8 cellular contexts compared by ENCODE assay signal in genomic region chr17:81928497-81929252, GRCh38. TPM values are rescaled to one million over a fixed set of nuclear protein-coding genes. Genes with fewer than 3 reads are reported as not detected.
DNase-seq lines count a peak whose midpoint lies in the region; ATAC-seq, FAIRE-seq and TF ChIP-seq lines count a peak whose summit lies in the region.

No MANE protein-coding gene starts in this region.

- no peak for TF ChIP-seq EP300 in esophagus muscularis mucosa (IDR thresholded peaks at IDR 0.05)

- no peak for TF ChIP-seq CTCF in esophagus muscularis mucosa (IDR thresholded peaks at IDR 0.05)

- H3K4me3 ChIP-seq in esophagus muscularis mucosa (peak overlapping the region; percentile 80 to 99 (median 84)), rectal smooth muscle tissue (ENCODE audit: low read length) (peak overlapping the region; percentile 71)

- peaks cover 37 to 46% (median 43%) of the 10 kb centered on the region in 4 donors for H3K4me1 ChIP-seq in esophagus muscularis mucosa
- peaks cover 15% of the 10 kb centered on the region for H3K4me1 ChIP-seq in rectal smooth muscle tissue (ENCODE audit: control insufficient read depth, insufficient read depth, low read length)

- ATAC-seq in HG03442 (IDR thresholded peaks at IDR 0.05; ENCODE audit: unreplicated experiment) (no peak), GM19035 (IDR thresholded peaks at IDR 0.05; ENCODE audit: unreplicated experiment) (no peak)

- FAIRE-seq in GM12891 (lab: Jason Lieb, UNC): peak; percentile 69

- H3K36me3 ChIP-seq in esophagus muscularis mucosa (no peaks in the 10 kb centered on the region), rectal smooth muscle tissue (ENCODE audit: control insufficient read depth, insufficient read depth, low read length) (no peaks in the 10 kb centered on the region)

- H3K27ac ChIP-seq in esophagus muscularis mucosa (replicated peaks in 1 of 4) (peak overlapping the region; percentile 91 to 98 (median 95)), rectal smooth muscle tissue (ENCODE audit: low read depth, low read length) (no peak overlapping the region)

- 46% methylated on average over 44 of the region's 47 CpGs for WGBS in esophagus muscularis mucosa

- H3K27me3 ChIP-seq in esophagus muscularis mucosa (peaks cover 0 to 19% (median 1%) of the 10 kb centered on the region in 4 donors), rectal smooth muscle tissue (ENCODE audit: control insufficient read depth, insufficient read depth, low read length) (peaks cover 5% of the 10 kb centered on the region)

- DNase-seq in GM12891 (ENCODE audit: insufficient read length, low spot score) (no peak), esophagus muscularis mucosa (ENCODE audit: extremely low spot score) (no peak), NCI-H2107 treated with DMSO at 0.1 percent for 48 hours (lab: John Stamatoyannopoulos, UW; ENCODE audit: unreplicated experiment) (no peak), activated gamma-delta T cell (lab: John Stamatoyannopoulos, UW) (no peak)

- intact Hi-C loops in esophagus muscularis mucosa (cut with DNase I): no loop called here

- TF ChIP-seq POLR2A in GM12891 (IDR thresholded peaks at IDR 0.05; ENCODE audit: low read depth, low read length): no peak
- no peak for TF ChIP-seq POLR2A in esophagus muscularis mucosa (IDR thresholded peaks at IDR 0.05; ENCODE audit: low read depth)

- H3K9ac ChIP-seq in rectal smooth muscle tissue (ENCODE audit: low read length): no peak overlapping the region

- H3K9me3 ChIP-seq in esophagus muscularis mucosa: no peaks in the 10 kb centered on the region

TF ChIP-seq in GM12891, 5 proteins besides CTCF, POLR2A, EP300 and RAD21:
- no peak for TF ChIP-seq POLR2AphosphoS5 (IDR thresholded peaks at IDR 0.05; ENCODE audit: low read depth, low read length)
- no peak for TF ChIP-seq SPI1 (IDR thresholded peaks at IDR 0.05; ENCODE audit: low read depth, low read length)
- TF ChIP-seq POU2F2 (IDR thresholded peaks at IDR 0.05; ENCODE audit: low read depth, low read length): no peak
- no peak for TF ChIP-seq TAF1 (IDR thresholded peaks at IDR 0.05; ENCODE audit: low read depth, low read length)
- TF ChIP-seq PAX5 (IDR thresholded peaks at IDR 0.05; ENCODE audit: insufficient read depth, low read length, severe bottlenecking): no peak

TF ChIP-seq in PFSK-1, 5 proteins besides CTCF, POLR2A, EP300 and RAD21:
- TF ChIP-seq FOXP2 (optimal IDR thresholded peaks at IDR 0.05; ENCODE audit: borderline replicate concordance, extremely low read depth, extremely low read length, insufficient read depth) (no peak), TAF1 (IDR thresholded peaks at IDR 0.05; ENCODE audit: borderline replicate concordance, insufficient read depth, low read length) (no peak; the same call in 1 of the 2 replicates), REST (IDR thresholded peaks at IDR 0.05; ENCODE audit: insufficient read depth in 1 of 2, low read depth in 2 of 2, low read length in 2 of 2) (peak in 1 of 2 experiments; percentile 28; a peak in 1 of 4 replicates), SIN3A (IDR thresholded peaks at IDR 0.05; ENCODE audit: borderline replicate concordance, insufficient read depth, low read length) (peak; percentile 72; the same call in 1 of the 2 replicates), POLR2AphosphoS5 (IDR thresholded peaks at IDR 0.05; ENCODE audit: low read depth, low read length) (0 out of 2 replicates have a peak, but pooled peaks have one; percentile 27)

RNA-seq across cellular contexts. Expression of gene MAFG, which starts 1.1 kb away (rescaled TPM):
- 12.1 TPM for polyA plus RNA-seq in GM12891 (2012; ENCODE audit: low read depth, missing spikeins)
- 98.7 TPM for polyA plus RNA-seq in PFSK-1 (2012; ENCODE audit: insufficient read length, low read depth)
- 10 to 100 TPM; 23.7 to 41.7 (median 33.6) TPM for total RNA-seq in esophagus muscularis mucosa

RNA-seq across cellular contexts. Expression of gene PYCR1, which starts 8.4 kb away (rescaled TPM):
- polyA plus RNA-seq in GM12891 (2012; ENCODE audit: low read depth, missing spikeins): 48.3 TPM
- polyA plus RNA-seq in PFSK-1 (2012; ENCODE audit: insufficient read length, low read depth): 966 TPM
- 1 to 10 TPM; 2.1 to 6.5 (median 4.6) TPM for total RNA-seq in esophagus muscularis mucosa

RNA-seq across cellular contexts. Expression of gene SIRT7, which starts 10.7 kb away (rescaled TPM):
- polyA plus RNA-seq in GM12891 (2012; ENCODE audit: low read depth, missing spikeins): 26.2 TPM
- polyA plus RNA-seq in PFSK-1 (2012; ENCODE audit: insufficient read length, low read depth): 44.3 TPM
- 10 to 100 TPM; 13.9 to 27.0 (median 19.9) TPM for total RNA-seq in esophagus muscularis mucosa

RNA-seq across cellular contexts. Expression of gene PCYT2, which starts 17.5 kb away (rescaled TPM):
- 20.2 TPM for polyA plus RNA-seq in GM12891 (2012; ENCODE audit: low read depth, missing spikeins)
- polyA plus RNA-seq in PFSK-1 (2012; ENCODE audit: insufficient read length, low read depth): 63.4 TPM
- 10 to 100 TPM; 27.4 to 38.7 (median 33.3) TPM for total RNA-seq in esophagus muscularis mucosa

RNA-seq across cellular contexts. Expression of gene MYADML2, which starts 18.4 kb away (rescaled TPM):
- polyA plus RNA-seq in GM12891 (2012; ENCODE audit: low read depth, missing spikeins): not detected
- 0.43 TPM for polyA plus RNA-seq in PFSK-1 (2012; ENCODE audit: insufficient read length, low read depth)
- total RNA-seq in esophagus muscularis mucosa: not detected
